In the genomic region with DNA sequence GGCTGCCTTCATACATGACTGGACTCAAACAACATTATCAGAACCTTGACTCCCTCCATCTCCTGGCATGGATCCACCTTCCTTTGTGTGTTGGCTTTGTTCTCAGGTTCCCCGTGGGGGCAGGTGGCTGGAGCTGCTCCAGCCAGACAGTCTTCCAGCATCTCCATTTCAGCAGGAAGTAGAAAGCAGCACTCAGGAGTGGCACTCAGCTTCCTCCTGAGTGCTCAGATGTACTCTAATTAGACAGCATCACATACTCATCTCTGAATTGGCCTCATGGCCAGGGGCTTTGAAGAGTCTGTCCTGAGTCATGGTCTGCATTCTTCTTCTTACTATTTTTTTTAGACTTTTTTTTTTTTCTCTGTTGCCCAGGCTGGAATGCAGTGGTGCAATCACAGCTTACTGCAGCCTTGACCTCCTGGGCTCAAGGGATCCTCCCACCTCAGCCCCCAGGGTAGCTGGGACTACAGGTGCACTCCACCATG, we compare ENCODE assay signal across 1 cellular context.
TF ChIP-seq lines count a peak whose summit lies in the region.

No MANE protein-coding gene starts in this region.

TF ChIP-seq in K562, 482 proteins besides CTCF, POLR2A, EP300 and RAD21 (continued from another document):
- TF ChIP-seq BRF2 (IDR thresholded peaks at IDR 0.05; ENCODE audit: borderline replicate concordance, insufficient read depth, insufficient read length) (no peak), E2F4 (CRISPR knock-in tag; IDR thresholded peaks at IDR 0.05; ENCODE audit: low read depth) (no peak), POLR3A (IDR thresholded peaks at IDR 0.05; ENCODE audit: borderline replicate concordance, extremely low read depth, insufficient read depth, insufficient read length) (no peak), ZNF766 (CRISPR knock-in tag; conservative IDR thresholded peaks at IDR 0.05) (no peak), BACH1 (tag; IDR thresholded peaks at IDR 0.05) (0 out of 2 replicates have a peak, but pooled peaks have one; percentile 7), ZFPM2 (CRISPR knock-in tag; IDR thresholded peaks at IDR 0.05) (no peak), ZNF384 (IDR thresholded peaks at IDR 0.05; ENCODE audit: low read depth, low read length) (peak; percentile 82), CBFB (CRISPR knock-in tag; IDR thresholded peaks at IDR 0.05) (no peak), ZNF316 (IDR thresholded peaks at IDR 0.05) (0 out of 2 replicates have a peak, but pooled peaks have one; percentile 4), CEBPB (tag; IDR thresholded peaks at IDR 0.05) (0 out of 2 replicates have a peak, but pooled peaks have one; percentile 32), SOX6 (IDR thresholded peaks at IDR 0.05) (peak; percentile 80), TARDBP (IDR thresholded peaks at IDR 0.05) (no peak), CTBP1 (IDR thresholded peaks at IDR 0.05; ENCODE audit: borderline replicate concordance) (peak; percentile 45; the same call in 1 of the 2 replicates), SP2 (IDR thresholded peaks at IDR 0.05; ENCODE audit: extremely low read depth, low read depth, low read length, poor library complexity, severe bottlenecking) (no peak), NRF1 (conservative IDR thresholded peaks at IDR 0.05 in 1 of 2, IDR thresholded peaks at IDR 0.05 in 1 of 2) (0 out of 4 replicates have a peak, but pooled peaks have one; percentile 12 to 23), ASH1L (IDR thresholded peaks at IDR 0.05; ENCODE audit: borderline replicate concordance, low read depth, partially characterized antibody) (no peak), GATA2 (CRISPR knock-in tag; IDR thresholded peaks at IDR 0.05) (no peak), POLR2AphosphoS2 (IDR thresholded peaks at IDR 0.05; ENCODE audit: low read length) (no peak), CREB3L1 (IDR thresholded peaks at IDR 0.05; ENCODE audit: borderline replicate concordance, low read depth) (no peak), TRIM28 (IDR thresholded peaks at IDR 0.05) (no peak), KAT2B (IDR thresholded peaks at IDR 0.05; ENCODE audit: low read depth, low read length) (no peak), MXI1 (IDR thresholded peaks at IDR 0.05; ENCODE audit: low read depth, low read length) (no peak), ZNF57 (CRISPR knock-in tag; IDR thresholded peaks at IDR 0.05) (no peak), SLC30A9 (CRISPR knock-in tag; IDR thresholded peaks at IDR 0.05) (no peak), NUFIP1 (IDR thresholded peaks at IDR 0.05; ENCODE audit: partially characterized antibody) (no peak), KLF16 (IDR thresholded peaks at IDR 0.05) (no peak), KDM1A (IDR thresholded peaks at IDR 0.05) (0 out of 4 replicates have a peak, but pooled peaks of 1 of the 2 experiments have one; percentile 11), NFIC (IDR thresholded peaks at IDR 0.05) (peak; percentile 66), KLF10 (CRISPR knock-in tag; IDR thresholded peaks at IDR 0.05) (no peak), E2F8 (IDR thresholded peaks at IDR 0.05; ENCODE audit: low read depth, partially characterized antibody) (no peak), DPF2 (IDR thresholded peaks at IDR 0.05) (0 out of 2 replicates have a peak, but pooled peaks have one; percentile 13), RNF2 (IDR thresholded peaks at IDR 0.05) (no peak)
- TF ChIP-seq, protein P1, sequence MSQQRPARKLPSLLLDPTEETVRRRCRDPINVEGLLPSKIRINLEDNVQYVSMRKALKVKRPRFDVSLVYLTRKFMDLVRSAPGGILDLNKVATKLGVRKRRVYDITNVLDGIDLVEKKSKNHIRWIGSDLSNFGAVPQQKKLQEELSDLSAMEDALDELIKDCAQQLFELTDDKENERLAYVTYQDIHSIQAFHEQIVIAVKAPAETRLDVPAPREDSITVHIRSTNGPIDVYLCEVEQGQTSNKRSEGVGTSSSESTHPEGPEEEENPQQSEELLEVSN (IDR thresholded peaks at IDR 0.05; ENCODE audit: borderline replicate concordance in 1 of 2, extremely low read depth in 1 of 2, insufficient read depth in 1 of 2, insufficient read length in 1 of 2, low read depth in 1 of 2, low read length in 1 of 2, poor library complexity in 1 of 2, severe bottlenecking in 1 of 2), result peak in 1 of 2 experiments; percentile 24
